ENCODE assay signal across 1 cellular context in genomic region chr19:1272423-1273262, GRCh38.
TF ChIP-seq lines count a peak whose summit lies in the region.

No MANE protein-coding gene starts in this region.

TF ChIP-seq in H1, 55 proteins besides CTCF, POLR2A, EP300 and RAD21:
- no peak for TF ChIP-seq SP2 (IDR thresholded peaks at IDR 0.05; ENCODE audit: low read length)
